In genomic region chr3:188052229-188052965, GRCh38 we compare ENCODE assay signal across 8 cellular contexts.
DNase-seq lines count a peak whose midpoint lies in the region; ATAC-seq and TF ChIP-seq lines count a peak whose summit lies in the region.
"Had no signal": no experiment of that assay in that cellular context is flagged by ENCODE, and none has a peak within 500 bp of the region (broad histone marks: within the 10 kb centered on the region; RNA-seq: fewer than 3 reads in every experiment).

No MANE protein-coding gene starts in this region.

- H3K36me3 ChIP-seq in OCI-LY7 (ENCODE audit: insufficient read depth, low read length): no peaks in the 10 kb centered on the region
- no peaks in the 10 kb centered on the region for H3K36me3 ChIP-seq in left lung

- peak; percentile 34; the same call in 1 of the 2 replicates for TF ChIP-seq CTCF in OCI-LY7 (conservative IDR thresholded peaks at IDR 0.05; ENCODE audit: low read length)
- TF ChIP-seq CTCF in left lung (IDR thresholded peaks at IDR 0.05): no peak
- TF ChIP-seq CTCF in natural killer cell (IDR thresholded peaks at IDR 0.05): no peak

- H3K9me3 Mint-ChIP-seq in natural killer cell: no peaks in the 10 kb centered on the region

- H2AFZ ChIP-seq in OCI-LY7 (ENCODE audit: low read length): peak overlapping the region; percentile 90

- no peaks in the 10 kb centered on the region for H3K36me3 Mint-ChIP-seq in natural killer cell

- peak overlapping the region; percentile 46 for H3K4me2 ChIP-seq in OCI-LY7 (ENCODE audit: low read length)

- H3K27ac ChIP-seq in OCI-LY7 (ENCODE audit: low read depth, low read length, poor library complexity, severe bottlenecking) (no peak overlapping the region), left lung (peak overlapping the region in 1 of 2 donors; percentile 53)

- H3K9me3 ChIP-seq in OCI-LY7 (ENCODE audit: low read length): no peaks in the 10 kb centered on the region
- H3K9me3 ChIP-seq in left lung: no peaks in the 10 kb centered on the region

- intact Hi-C loops in OCI-LY7 (cut with micrococcal nuclease; ENCODE audit: unreplicated experiment): no loop called here
- intact Hi-C loops in left lung (cut with DNase I): no loop called here
- intact Hi-C loops in natural killer cell (cut with micrococcal nuclease): no loop called here

- DNase-seq in OCI-LY7 (ENCODE audit: low spot score): no peak
- DNase-seq in ecto neural progenitor cell (ENCODE audit: low spot score): peak; percentile 78
- peak in 1 of 2 donors; percentile 74 for DNase-seq in left lung
- DNase-seq in superior temporal gyrus (ENCODE audit: extremely low spot score): peak; percentile 99
- DNase-seq in natural killer cell: no peak
- DNase-seq in HEK293T (ENCODE audit: extremely low spot score): no peak
- DNase-seq in stimulated activated CD4-positive, alpha-beta T cell treated with anti-CD3 and anti-CD28 coated beads, Interleukin-1b, Interleukin-23, amount 100 ng/mL, for 48 hours: no peak
- DNase-seq: effector CD8-positive, alpha-beta T cell had no signal

- H3K4me3 Mint-ChIP-seq in natural killer cell: no peak overlapping the region

- H3K27ac Mint-ChIP-seq in natural killer cell: no peak overlapping the region

- H3K9me2 ChIP-seq in OCI-LY7 (ENCODE audit: insufficient read depth, low read length): no peaks in the 10 kb centered on the region

- peaks cover 11 to 18% of the 10 kb centered on the region in 2 donors for H3K27me3 Mint-ChIP-seq in natural killer cell (ENCODE audit: low read depth in 2 of 2)

- H3K4me3 ChIP-seq in OCI-LY7 (ENCODE audit: low read depth, low read length, poor library complexity, severe bottlenecking) (no peak overlapping the region), left lung (no peak overlapping the region)

- H3K4me1 Mint-ChIP-seq in natural killer cell: peaks cover 31 to 33% of the 10 kb centered on the region in 2 donors

- POLR2A ChIA-PET in OCI-LY7 (lab: Charles Lee): interaction anchor here (0.6 to 3.2 kb wide), 15 partner anchors 8 to 312 kb away, joined by 3 to 26 read pairs (median 3); no protein-coding TSS in a partner anchor
- POLR2A ChIA-PET in HEK293T (lab: Yijun Ruan, JAX): no interaction called here

- no peaks in the 10 kb centered on the region for H3K79me2 ChIP-seq in OCI-LY7 (ENCODE audit: insufficient read depth, low read depth, low read length)

- H3K27me3 ChIP-seq in left lung: no peaks in the 10 kb centered on the region

- CTCF ChIA-PET in OCI-LY7 (lab: Charles Lee; ENCODE audit: unreplicated experiment): interaction anchor here (1.2 to 1.6 kb wide), 2 partner anchors 10 to 35 kb away, joined by 3 to 6 read pairs; no protein-coding TSS in a partner anchor
- CTCF ChIA-PET in HEK293T (lab: Yijun Ruan, JAX): no interaction called here

- H3K4me1 ChIP-seq in OCI-LY7 (ENCODE audit: insufficient read depth, low read length, poor library complexity, severe bottlenecking): peaks cover 69% of the 10 kb centered on the region
- peaks cover 7 to 18% of the 10 kb centered on the region in 2 donors for H3K4me1 ChIP-seq in left lung

- BruUV-seq in OCI-LY7 (replicated peaks; lab: Mats Ljungman, UMichigan): no TSS peak

- H4K20me1 ChIP-seq in OCI-LY7 (ENCODE audit: insufficient read depth, low read length): no peaks in the 10 kb centered on the region

- ATAC-seq in left lung (peak; percentile 85), natural killer cell (no peak)

TF ChIP-seq in HEK293T, 16 proteins besides CTCF, POLR2A, EP300 and RAD21:
- TF ChIP-seq TARDBP (IDR thresholded peaks at IDR 0.05): no peak
- TF ChIP-seq SUZ12 (IDR thresholded peaks at IDR 0.05): no peak
- TF ChIP-seq FOXA1 (IDR thresholded peaks at IDR 0.05): no peak
- TF ChIP-seq SP1 (IDR thresholded peaks at IDR 0.05): no peak

Comparison
In these comparisons a context has a peak if more than half of its experiments do, and no peak if none do; other contexts are left out.
1. DNase-seq: peak in ecto neural progenitor cell (single experiment) and superior temporal gyrus (single experiment); none in OCI-LY7 (single experiment), natural killer cell (single experiment), HEK293T (single experiment) and stimulated activated CD4-positive, alpha-beta T cell treated with anti-CD3 and anti-CD28 coated beads, Interleukin-1b, Interleukin-23, amount 100 ng/mL, for 48 hours (single experiment).